Comparison of ENCODE assay signal across 19 cellular contexts in genomic region chr5:147436596-147436995, GRCh38.
DNase-seq lines count a peak whose midpoint lies in the region; ATAC-seq and TF ChIP-seq lines count a peak whose summit lies in the region.
"Had no signal": no experiment of that assay in that cellular context is flagged by ENCODE, and none has a peak within 500 bp of the region (broad histone marks: within the 10 kb centered on the region; RNA-seq: fewer than 3 reads in every experiment).

No MANE protein-coding gene starts in this region.

- ATAC-seq in GM18505 (IDR thresholded peaks at IDR 0.05; ENCODE audit: unreplicated experiment), result peak; percentile 84
- peak; percentile 79 for ATAC-seq in GM21390 (IDR thresholded peaks at IDR 0.05; ENCODE audit: unreplicated experiment)
- peak; percentile 84 for ATAC-seq in HG03469 (IDR thresholded peaks at IDR 0.05; ENCODE audit: unreplicated experiment)
- no peak for ATAC-seq in heart left ventricle
- ATAC-seq: activated CD4-positive, CD25-positive, alpha-beta regulatory T cell treated with anti-CD3 and anti-CD28 coated beads, Interleukin-2, amount 50 U/mL, for 24 hours; activated naive CD4-positive, alpha-beta T cell treated with anti-CD3 and anti-CD28 coated beads, Interleukin-2, amount 50 U/mL, for 72 hours had no signal

- H3K27me3 ChIP-seq in esophagus muscularis mucosa (no peaks in the 10 kb centered on the region), stomach (no peaks in the 10 kb centered on the region), heart left ventricle (no peaks in the 10 kb centered on the region)
- H3K27me3 ChIP-seq: Peyer's patch had no signal

- H3K27ac ChIP-seq in esophagus muscularis mucosa (replicated peaks in 1 of 4), result peak overlapping the region; percentile 49 to 99 (median 96)
- no peak overlapping the region for H3K27ac ChIP-seq in stomach
- H3K27ac ChIP-seq in heart left ventricle, result no peak overlapping the region
- H3K27ac ChIP-seq: HL-60, Peyer's patch had no signal

- H3K4me3 ChIP-seq in esophagus muscularis mucosa (no peak overlapping the region), stomach (no peak overlapping the region), heart left ventricle (no peak overlapping the region)
- H3K4me3 ChIP-seq: Peyer's patch had no signal

- no peak for DNase-seq in esophagus muscularis mucosa (ENCODE audit: extremely low spot score)
- no peak for DNase-seq in activated CD4-positive, alpha-beta T cell treated with anti-CD3 and anti-CD28 coated beads for 48 hours
- no peak for DNase-seq in stomach
- DNase-seq in heart left ventricle, result no peak
- DNase-seq in NCI-H1105 treated with DMSO at 0.1 percent for 48 hours (lab: John Stamatoyannopoulos, UW), result no peak
- DNase-seq: activated CD8-positive, alpha-beta memory T cell treated with anti-CD3 and anti-CD28 coated beads, Interleukin-2, amount 50 U/mL, for 48 hours; central memory CD4-positive, alpha-beta T cell; GDM1; KG1; NCI-H187 treated with DMSO at 0.1 percent for 48 hours; NCI-H524 treated with DMSO at 0.1 percent for 48 hours; Peyer's patch; stimulated activated naive CD4-positive, alpha-beta T cell treated with Interleukin-2 at 50 U/mL for 16 hours had no signal

- TF ChIP-seq CTCF in esophagus muscularis mucosa (IDR thresholded peaks at IDR 0.05) (no peak), stomach (IDR thresholded peaks at IDR 0.05) (no peak), heart left ventricle (IDR thresholded peaks at IDR 0.05) (no peak)

- no peak for TF ChIP-seq POLR2A in GM18505 (IDR thresholded peaks at IDR 0.05; ENCODE audit: borderline replicate concordance, extremely low read depth, insufficient read depth, insufficient read length)
- no peak for TF ChIP-seq POLR2A in esophagus muscularis mucosa (IDR thresholded peaks at IDR 0.05; ENCODE audit: low read depth)
- TF ChIP-seq POLR2A in stomach (IDR thresholded peaks at IDR 0.05), result no peak
- no peak for TF ChIP-seq POLR2A in heart left ventricle (IDR thresholded peaks at IDR 0.05)

- TF ChIP-seq EP300 in esophagus muscularis mucosa (IDR thresholded peaks at IDR 0.05) (no peak), stomach (IDR thresholded peaks at IDR 0.05) (no peak)

- peaks cover 8 to 100% (median 99%) of the 10 kb centered on the region in 4 donors for H3K4me1 ChIP-seq in esophagus muscularis mucosa
- H3K4me1 ChIP-seq in stomach, result peaks cover 0 to 24% (median 9%) of the 10 kb centered on the region in 4 donors
- H3K4me1 ChIP-seq in heart left ventricle, result peaks cover 0 to 59% (median 12%) of the 10 kb centered on the region in 12 donors

- intact Hi-C loops in esophagus muscularis mucosa (cut with DNase I), result no loop called here
- intact Hi-C loops in stomach (cut with DNase I; ENCODE audit: low total_unique reads), result no loop called here
- intact Hi-C loops in heart left ventricle (cut with DNase I), result no loop called here

- H3K9me3 ChIP-seq in esophagus muscularis mucosa (no peaks in the 10 kb centered on the region), stomach (no peaks in the 10 kb centered on the region), heart left ventricle (no peaks in the 10 kb centered on the region)
- H3K9me3 ChIP-seq: Peyer's patch had no signal

- 65% methylated on average over 3 of the region's 3 CpGs for WGBS in esophagus muscularis mucosa
- WGBS in stomach, 5 donors, result 83 to 89% (median 88%) methylated on average over 3 of the region's 3 CpGs
- WGBS in heart left ventricle, 4 donors, result 71 to 82% (median 77%) methylated on average over 3 of the region's 3 CpGs

- H3K36me3 ChIP-seq in esophagus muscularis mucosa (no peaks in the 10 kb centered on the region), stomach (no peaks in the 10 kb centered on the region), heart left ventricle (no peaks in the 10 kb centered on the region)
- H3K36me3 ChIP-seq: Peyer's patch had no signal

Comparison
In these comparisons a context has a peak if more than half of its experiments do, and no peak if none do; other contexts are left out.
1. ATAC-seq: peak in GM18505 (single experiment), GM21390 (single experiment) and HG03469 (single experiment); none in heart left ventricle (0 of 4).
2. H3K27ac ChIP-seq: peak in esophagus muscularis mucosa (4 of 4); none in stomach (0 of 5) and heart left ventricle (0 of 12).